Comparison of ENCODE assay signal across 1 cellular context in the genomic region with DNA sequence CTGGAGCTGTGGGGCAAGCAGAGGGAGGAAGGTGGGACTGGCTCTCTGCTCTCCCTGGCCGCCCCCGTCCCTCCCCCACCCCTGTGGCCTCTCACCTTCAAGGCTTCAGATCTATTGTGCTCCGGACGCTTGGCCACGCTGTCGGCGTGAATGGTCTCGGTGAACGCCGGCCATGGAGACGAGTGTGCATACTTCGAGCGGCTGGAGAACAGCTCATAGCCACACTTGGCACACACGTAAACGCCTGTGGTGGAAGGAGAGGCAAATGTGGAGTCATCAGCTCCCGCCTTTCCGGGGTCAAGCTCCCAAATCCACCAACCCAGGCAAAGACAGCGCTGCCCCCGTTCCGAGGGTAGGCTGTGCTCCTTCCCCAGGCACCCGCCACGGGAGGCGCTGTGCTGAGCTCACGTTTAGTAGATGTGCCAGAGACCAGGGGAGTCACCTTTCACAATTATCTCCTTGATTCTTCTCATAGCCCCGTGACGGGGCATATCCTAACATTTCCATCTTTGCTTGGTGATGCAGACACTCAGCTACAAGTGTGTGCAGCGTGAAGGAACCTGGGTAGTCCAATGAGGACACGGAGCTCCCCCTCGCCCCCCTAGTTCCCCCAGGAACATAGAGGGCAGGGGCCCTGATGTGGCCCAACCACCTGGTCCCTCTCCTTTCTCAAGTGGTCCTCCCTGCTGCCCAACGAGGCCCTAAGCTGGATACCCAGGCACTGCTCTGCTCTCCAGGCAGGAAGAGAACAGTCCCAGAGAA.
TF ChIP-seq lines count a peak whose summit lies in the region.

No MANE protein-coding gene starts in this region.

TF ChIP-seq in IMR-90, 13 proteins besides CTCF, POLR2A, EP300 and RAD21 (continued from another document):
- TF ChIP-seq SMC3 (IDR thresholded peaks at IDR 0.05; ENCODE audit: low read depth, low read length) (no peak), NFE2L2 (IDR thresholded peaks at IDR 0.05; ENCODE audit: low read depth, low read length) (no peak)
- TF ChIP-seq, protein P1, sequence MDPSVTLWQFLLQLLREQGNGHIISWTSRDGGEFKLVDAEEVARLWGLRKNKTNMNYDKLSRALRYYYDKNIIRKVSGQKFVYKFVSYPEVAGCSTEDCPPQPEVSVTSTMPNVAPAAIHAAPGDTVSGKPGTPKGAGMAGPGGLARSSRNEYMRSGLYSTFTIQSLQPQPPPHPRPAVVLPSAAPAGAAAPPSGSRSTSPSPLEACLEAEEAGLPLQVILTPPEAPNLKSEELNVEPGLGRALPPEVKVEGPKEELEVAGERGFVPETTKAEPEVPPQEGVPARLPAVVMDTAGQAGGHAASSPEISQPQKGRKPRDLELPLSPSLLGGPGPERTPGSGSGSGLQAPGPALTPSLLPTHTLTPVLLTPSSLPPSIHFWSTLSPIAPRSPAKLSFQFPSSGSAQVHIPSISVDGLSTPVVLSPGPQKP (IDR thresholded peaks at IDR 0.05; ENCODE audit: borderline replicate concordance, low read depth, low read length), result no peak
